31 cellular contexts compared by ENCODE assay signal in the genomic region with DNA sequence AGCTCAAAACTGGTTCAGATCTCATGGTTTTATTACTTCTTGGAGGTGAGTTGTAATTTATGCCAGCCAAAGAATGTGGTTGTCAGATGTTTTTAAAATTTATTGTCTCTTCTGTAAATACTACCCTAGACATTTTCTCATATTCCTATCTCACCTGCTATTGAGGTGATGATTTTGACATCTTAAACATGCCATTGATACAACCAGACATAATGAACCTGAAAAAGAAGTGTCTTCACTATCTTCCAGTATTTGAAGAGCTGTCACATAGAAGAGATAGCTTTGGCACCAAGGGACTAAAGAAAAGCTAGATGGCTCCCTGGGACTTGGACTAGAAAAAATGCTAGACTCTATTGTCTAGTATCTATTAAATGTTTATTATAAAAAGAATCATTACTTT.
"Had no signal": no experiment of that assay in that cellular context is flagged by ENCODE, and none has a peak within 500 bp of the region (broad histone marks: within the 10 kb centered on the region; RNA-seq: fewer than 3 reads in every experiment).

No MANE protein-coding gene starts in this region.

- H3K9me3 ChIP-seq: ascending aorta, body of pancreas had no signal

- H3K27ac ChIP-seq: adrenal gland, ascending aorta, body of pancreas, brain microvascular endothelial cell, breast epithelium had no signal

- H3K4me1 ChIP-seq: adrenal gland, ascending aorta, body of pancreas, breast epithelium had no signal

- DNase-seq: activated effector memory CD4-positive, alpha-beta T cell treated with anti-CD3 and anti-CD28 coated beads, Interleukin-2, amount 50 U/mL, for 16 hours; activated effector memory CD4-positive, alpha-beta T cell treated with Interleukin-2 at 50 U/mL for 16 hours; activated gamma-delta T cell; activated gamma-delta T cell treated with Interleukin-2 at 50 U/mL for 16 hours; activated naive CD4-positive, alpha-beta T cell; activated naive CD4-positive, alpha-beta T cell treated with anti-CD3 and anti-CD28 coated beads for 36 hours; activated naive CD4-positive, alpha-beta T cell treated with anti-CD3 and anti-CD28 coated beads, Interleukin-2, amount 10 ng/mL, durations not matched to agents 7 days and 5 days; activated naive CD4-positive, alpha-beta T cell treated with anti-CD3 and anti-CD28 coated beads, Interleukin-2, amount 50 U/mL, for 16 hours; activated naive CD4-positive, alpha-beta T cell treated with Interleukin-2 at 50 U/mL for 16 hours; activated naive CD8-positive, alpha-beta T cell treated with anti-CD3 and anti-CD28 coated beads for 36 hours; activated naive CD8-positive, alpha-beta T cell treated with anti-CD3 and anti-CD28 coated beads, Interleukin-2, amount 10 ng/mL, durations not matched to agents 7 days and 5 days; activated naive CD8-positive, alpha-beta T cell treated with anti-CD3 and anti-CD28 coated beads, Interleukin-2, amount 50 U/mL, for 24 hours; activated T-cell treated with anti-CD3 and anti-CD28 coated beads, Interleukin-2, amount 50 U/mL, for 1 hour; activated T-cell treated with anti-CD3 and anti-CD28 coated beads, Interleukin-2, amount 50 U/mL, for 24 hours; activated T-cell treated with anti-CD3 and anti-CD28 coated beads, Interleukin-2, amount 50 U/mL, for 4 hours; activated T-cell treated with anti-CD3 and anti-CD28 coated beads, Interleukin-2, amount 50 U/mL, for 48 hours; activated T-cell treated with anti-CD3 and anti-CD28 coated beads, Interleukin-2, amount 50 U/mL, for 72 hours; adrenal gland; amniotic stem cell; amygdala; anterior cingulate cortex; aorta; body of pancreas; brain microvascular endothelial cell; caudate nucleus; central memory CD4-positive, alpha-beta T cell; cerebellar nuclear complex had no signal

- H3K4me3 ChIP-seq: adrenal gland, ascending aorta, body of pancreas, breast epithelium had no signal

- ATAC-seq: activated naive CD4-positive, alpha-beta T cell treated with anti-CD3 and anti-CD28 coated beads, Interleukin-2, amount 50 U/mL, for 72 hours; activated naive CD8-positive, alpha-beta T cell treated with anti-CD3 and anti-CD28 coated beads, Interleukin-2, amount 50 U/mL, for 24 hours; activated T-cell treated with anti-CD3 and anti-CD28 coated beads, Interleukin-2, amount 50 U/mL, for 4 hours; activated T-cell treated with anti-CD3 and anti-CD28 coated beads, Interleukin-2, amount 50 U/mL, for 72 hours; activated T-helper 17 cell treated with anti-CD3 and anti-CD28 coated beads, Interleukin-2, amount 50 U/mL, for 72 hours; body of pancreas had no signal

- H3K36me3 ChIP-seq: brain microvascular endothelial cell, breast epithelium had no signal

- H3K27me3 ChIP-seq: adrenal gland, ascending aorta, body of pancreas, brain microvascular endothelial cell, breast epithelium had no signal
